Comparison of ENCODE assay signal across 1 cellular context in genomic region chrX:13703589-13703988, GRCh38.
TF ChIP-seq lines count a peak whose summit lies in the region.

No MANE protein-coding gene starts in this region.

TF ChIP-seq in GM12878, 131 proteins besides CTCF, POLR2A, EP300 and RAD21:
- TF ChIP-seq SUZ12 (IDR thresholded peaks at IDR 0.05; ENCODE audit: unreplicated experiment) (no peak), CBX3 (IDR thresholded peaks at IDR 0.05; ENCODE audit: borderline replicate concordance, low read depth) (no peak), ELK1 (IDR thresholded peaks at IDR 0.05; ENCODE audit: low read depth, low read length) (no peak), NFYA (IDR thresholded peaks at IDR 0.05; ENCODE audit: borderline replicate concordance, low read depth, low read length) (no peak), RBBP5 (conservative IDR thresholded peaks at IDR 0.05) (no peak), EED (IDR thresholded peaks at IDR 0.05; ENCODE audit: low read depth) (no peak), TBL1XR1 (IDR thresholded peaks at IDR 0.05; ENCODE audit: low read depth, low read length) (no peak), PAX8 (IDR thresholded peaks at IDR 0.05) (no peak), CREM (IDR thresholded peaks at IDR 0.05; ENCODE audit: low read depth) (no peak), RCOR1 (conservative IDR thresholded peaks at IDR 0.05; ENCODE audit: low read depth, low read length) (no peak), SPI1 (IDR thresholded peaks at IDR 0.05; ENCODE audit: borderline replicate concordance, insufficient read depth, low read depth, low read length) (no peak), ATF7 (IDR thresholded peaks at IDR 0.05; ENCODE audit: low read depth) (no peak), MTA2 (IDR thresholded peaks at IDR 0.05; ENCODE audit: low read depth) (no peak), BCLAF1 (IDR thresholded peaks at IDR 0.05) (no peak), HCFC1 (IDR thresholded peaks at IDR 0.05; ENCODE audit: low read length) (no peak), RB1 (IDR thresholded peaks at IDR 0.05; ENCODE audit: borderline replicate concordance) (no peak), ZNF217 (IDR thresholded peaks at IDR 0.05) (no peak)
- TF ChIP-seq, protein P1, sequence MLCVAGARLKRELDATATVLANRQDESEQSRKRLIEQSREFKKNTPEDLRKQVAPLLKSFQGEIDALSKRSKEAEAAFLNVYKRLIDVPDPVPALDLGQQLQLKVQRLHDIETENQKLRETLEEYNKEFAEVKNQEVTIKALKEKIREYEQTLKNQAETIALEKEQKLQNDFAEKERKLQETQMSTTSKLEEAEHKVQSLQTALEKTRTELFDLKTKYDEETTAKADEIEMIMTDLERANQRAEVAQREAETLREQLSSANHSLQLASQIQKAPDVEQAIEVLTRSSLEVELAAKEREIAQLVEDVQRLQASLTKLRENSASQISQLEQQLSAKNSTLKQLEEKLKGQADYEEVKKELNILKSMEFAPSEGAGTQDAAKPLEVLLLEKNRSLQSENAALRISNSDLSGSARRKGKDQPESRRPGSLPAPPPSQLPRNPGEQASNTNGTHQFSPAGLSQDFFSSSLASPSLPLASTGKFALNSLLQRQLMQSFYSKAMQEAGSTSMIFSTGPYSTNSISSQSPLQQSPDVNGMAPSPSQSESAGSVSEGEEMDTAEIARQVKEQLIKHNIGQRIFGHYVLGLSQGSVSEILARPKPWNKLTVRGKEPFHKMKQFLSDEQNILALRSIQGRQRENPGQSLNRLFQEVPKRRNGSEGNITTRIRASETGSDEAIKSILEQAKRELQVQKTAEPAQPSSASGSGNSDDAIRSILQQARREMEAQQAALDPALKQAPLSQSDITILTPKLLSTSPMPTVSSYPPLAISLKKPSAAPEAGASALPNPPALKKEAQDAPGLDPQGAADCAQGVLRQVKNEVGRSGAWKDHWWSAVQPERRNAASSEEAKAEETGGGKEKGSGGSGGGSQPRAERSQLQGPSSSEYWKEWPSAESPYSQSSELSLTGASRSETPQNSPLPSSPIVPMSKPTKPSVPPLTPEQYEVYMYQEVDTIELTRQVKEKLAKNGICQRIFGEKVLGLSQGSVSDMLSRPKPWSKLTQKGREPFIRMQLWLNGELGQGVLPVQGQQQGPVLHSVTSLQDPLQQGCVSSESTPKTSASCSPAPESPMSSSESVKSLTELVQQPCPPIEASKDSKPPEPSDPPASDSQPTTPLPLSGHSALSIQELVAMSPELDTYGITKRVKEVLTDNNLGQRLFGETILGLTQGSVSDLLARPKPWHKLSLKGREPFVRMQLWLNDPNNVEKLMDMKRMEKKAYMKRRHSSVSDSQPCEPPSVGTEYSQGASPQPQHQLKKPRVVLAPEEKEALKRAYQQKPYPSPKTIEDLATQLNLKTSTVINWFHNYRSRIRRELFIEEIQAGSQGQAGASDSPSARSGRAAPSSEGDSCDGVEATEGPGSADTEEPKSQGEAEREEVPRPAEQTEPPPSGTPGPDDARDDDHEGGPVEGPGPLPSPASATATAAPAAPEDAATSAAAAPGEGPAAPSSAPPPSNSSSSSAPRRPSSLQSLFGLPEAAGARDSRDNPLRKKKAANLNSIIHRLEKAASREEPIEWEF (IDR thresholded peaks at IDR 0.05; ENCODE audit: insufficient replicate concordance, low read depth, low read length) = no peak
